16 cellular contexts compared by ENCODE assay signal in genomic region chr6:34536251-34536958, GRCh38. TPM values are rescaled to one million over a fixed set of nuclear protein-coding genes. Genes with fewer than 3 reads are reported as not detected.
DNase-seq lines count a peak whose midpoint lies in the region; ATAC-seq and TF ChIP-seq lines count a peak whose summit lies in the region.
"Had no signal": no experiment of that assay in that cellular context is flagged by ENCODE, and none has a peak within 500 bp of the region (broad histone marks: within the 10 kb centered on the region; RNA-seq: fewer than 3 reads in every experiment).

No MANE protein-coding gene starts in this region.

- no peaks in the 10 kb centered on the region for H3K36me3 Mint-ChIP-seq in neural progenitor cell

- H3K4me3 ChIP-seq in RWPE2 (ENCODE audit: severe bottlenecking), result no peak overlapping the region
- no peak overlapping the region for H3K4me3 ChIP-seq in neural progenitor cell
- H3K4me3 ChIP-seq: ascending aorta, dorsolateral prefrontal cortex had no signal

- H3K79me2 ChIP-seq in neural progenitor cell (ENCODE audit: low read depth), result no peaks in the 10 kb centered on the region
- H3K79me2 ChIP-seq: parathyroid adenoma had no signal

- H3K9me3 Mint-ChIP-seq in neural progenitor cell, result no peaks in the 10 kb centered on the region

- no peak for TF ChIP-seq CTCF in RWPE2 (IDR thresholded peaks at IDR 0.05; ENCODE audit: poor library complexity, severe bottlenecking)
- TF ChIP-seq CTCF in neural progenitor cell (IDR thresholded peaks at IDR 0.05), result no peak

- H3K9me3 ChIP-seq in RWPE2 (ENCODE audit: severe bottlenecking) (no peaks in the 10 kb centered on the region), neural progenitor cell (ENCODE audit: low read depth) (no peaks in the 10 kb centered on the region)
- H3K9me3 ChIP-seq: ascending aorta had no signal

- H3K36me3 ChIP-seq in RWPE2 (ENCODE audit: low read depth) (no peaks in the 10 kb centered on the region), neural progenitor cell (no peaks in the 10 kb centered on the region)
- H3K36me3 ChIP-seq: ascending aorta had no signal

- H3K4me2 ChIP-seq in neural progenitor cell, result no peak overlapping the region
- H3K4me2 ChIP-seq: KMS-11 had no signal

- ATAC-seq in RWPE2 (ENCODE audit: low read depth), result peak; percentile 24; the same call in 1 of the 3 replicates
- no peak for ATAC-seq in HG03097 (IDR thresholded peaks at IDR 0.05; ENCODE audit: low FRiP score, unreplicated experiment)
- ATAC-seq in GM18868 (IDR thresholded peaks at IDR 0.05; ENCODE audit: unreplicated experiment), result no peak

- peak overlapping the region; percentile 5 for H3K27ac Mint-ChIP-seq in neural progenitor cell

- H3K4me1 ChIP-seq in RWPE2 (ENCODE audit: insufficient read depth, poor library complexity, severe bottlenecking) (no peaks in the 10 kb centered on the region), neural progenitor cell (no peaks in the 10 kb centered on the region)
- H3K4me1 ChIP-seq: ascending aorta, parathyroid adenoma had no signal

- peaks cover 1% of the 10 kb centered on the region for H3K27me3 Mint-ChIP-seq in neural progenitor cell (ENCODE audit: insufficient read depth, low read depth)

- H3K4me1 Mint-ChIP-seq in neural progenitor cell, result peaks cover 7% of the 10 kb centered on the region

- DNase-seq in DMS79 treated with DMSO at 0.1 percent for 48 hours (lab: John Stamatoyannopoulos, UW) (peak; percentile 43), NCI-H2029 treated with DMSO at 0.1 percent for 48 hours (lab: John Stamatoyannopoulos, UW) (peak; percentile 33), RWPE2 (ENCODE audit: low spot score) (no peak), neural progenitor cell (ENCODE audit: low spot score) (no peak), OCI-M1 (lab: John Stamatoyannopoulos, UW) (no peak)
- DNase-seq: activated gamma-delta T cell treated with Interleukin-2 at 50 U/mL for 16 hours, dorsolateral prefrontal cortex, HCEC 1CT, NCI-H187 had no signal

- no peaks in the 10 kb centered on the region for H3F3A ChIP-seq in neural progenitor cell (ENCODE audit: low read depth)

- H3K27me3 ChIP-seq in RWPE2 (ENCODE audit: insufficient read depth, poor library complexity, severe bottlenecking), result no peaks in the 10 kb centered on the region
- no peaks in the 10 kb centered on the region for H3K27me3 ChIP-seq in neural progenitor cell
- H3K27me3 ChIP-seq: ascending aorta, dorsolateral prefrontal cortex had no signal

- H3K4me3 Mint-ChIP-seq in neural progenitor cell, result no peak overlapping the region

- no peak overlapping the region for H2AFZ ChIP-seq in neural progenitor cell (replicated peaks)
- H2AFZ ChIP-seq: parathyroid adenoma had no signal

- no peaks in the 10 kb centered on the region for H4K20me1 ChIP-seq in neural progenitor cell (ENCODE audit: low read depth)

- H3K9ac ChIP-seq in neural progenitor cell, result peak overlapping the region; percentile 20
- H3K9ac ChIP-seq: KMS-11, parathyroid adenoma had no signal

- H3K27ac ChIP-seq in RWPE2 (ENCODE audit: poor library complexity, severe bottlenecking), result no peak overlapping the region
- H3K27ac ChIP-seq in neural progenitor cell, result no peak overlapping the region
- H3K27ac ChIP-seq: ascending aorta, KMS-11, parathyroid adenoma had no signal

RNA-seq across cellular contexts. Expression of gene SPDEF, which starts 19.7 kb away (rescaled TPM):
- 0.50 TPM in 1 of 2 replicates, not detected in the other for total RNA-seq in neural progenitor cell (ENCODE audit: low replicate concordance)
- total RNA-seq: activated CD8-positive, alpha-beta memory T cell treated with anti-CD3 and anti-CD28 coated beads for 36 hours; ascending aorta; kidney epithelial cell had no signal

Comparison
In these comparisons a context has a peak if more than half of its experiments do, and no peak if none do; other contexts are left out.
1. DNase-seq: peak in DMS79 treated with DMSO at 0.1 percent for 48 hours (single experiment) and NCI-H2029 treated with DMSO at 0.1 percent for 48 hours (single experiment); none in RWPE2 (single experiment), neural progenitor cell (single experiment) and OCI-M1 (single experiment).